ENCODE assay signal across 2 cellular contexts in genomic region chr1:14926818-14927555, GRCh38.
TF ChIP-seq lines count a peak whose summit lies in the region.

No MANE protein-coding gene starts in this region.

TF ChIP-seq in SK-N-SH, 30 proteins besides CTCF, POLR2A, EP300 and RAD21 (continued from another document):
- TF ChIP-seq ZBTB33 (IDR thresholded peaks at IDR 0.05; ENCODE audit: borderline replicate concordance, low read depth), result no peak
- TF ChIP-seq PBX3 (IDR thresholded peaks at IDR 0.05), result no peak
- no peak for TF ChIP-seq CHD2 (IDR thresholded peaks at IDR 0.05; ENCODE audit: low read length, partially characterized antibody)
- TF ChIP-seq NRF1 (IDR thresholded peaks at IDR 0.05; ENCODE audit: low read depth, low read length), result no peak
- no peak for TF ChIP-seq RXRA (IDR thresholded peaks at IDR 0.05; ENCODE audit: borderline replicate concordance, low read depth)
- TF ChIP-seq MAX (IDR thresholded peaks at IDR 0.05; ENCODE audit: low read depth), result no peak
- TF ChIP-seq REST (IDR thresholded peaks at IDR 0.05; ENCODE audit: low read depth, low read length), result no peak
- TF ChIP-seq IRF3 (IDR thresholded peaks at IDR 0.05; ENCODE audit: low read depth, low read length), result no peak
- no peak for TF ChIP-seq SIN3A (IDR thresholded peaks at IDR 0.05; ENCODE audit: borderline replicate concordance, low read depth, low read length)
- TF ChIP-seq ELF1 (IDR thresholded peaks at IDR 0.05), result no peak
- TF ChIP-seq TAF1 (IDR thresholded peaks at IDR 0.05; ENCODE audit: borderline replicate concordance, low read depth, low read length), result no peak
- no peak for TF ChIP-seq NFIC (IDR thresholded peaks at IDR 0.05; ENCODE audit: borderline replicate concordance)

TF ChIP-seq in SK-N-SH treated with all-trans-retinoic acid at 6 μM for 48 hours, 23 proteins besides CTCF, POLR2A, EP300 and RAD21 (continued from another document):
- no peak for TF ChIP-seq TSHZ2 (CRISPR knock-in tag; IDR thresholded peaks at IDR 0.05)
- TF ChIP-seq ZC3H10 (CRISPR knock-in tag; IDR thresholded peaks at IDR 0.05), result no peak
- no peak for TF ChIP-seq CSDC2 (CRISPR knock-in tag; IDR thresholded peaks at IDR 0.05)
- no peak for TF ChIP-seq ZNF70 (CRISPR knock-in tag; IDR thresholded peaks at IDR 0.05)
- TF ChIP-seq RARB (CRISPR knock-in tag; IDR thresholded peaks at IDR 0.05), result no peak
- no peak for TF ChIP-seq OSR1 (CRISPR knock-in tag; IDR thresholded peaks at IDR 0.05)
- TF ChIP-seq TOX (CRISPR knock-in tag; IDR thresholded peaks at IDR 0.05; ENCODE audit: borderline replicate concordance), result no peak
- no peak for TF ChIP-seq GLIS3 (CRISPR knock-in tag; IDR thresholded peaks at IDR 0.05)
- no peak for TF ChIP-seq POU6F1 (CRISPR knock-in tag; IDR thresholded peaks at IDR 0.05; ENCODE audit: borderline replicate concordance, low read depth)
- TF ChIP-seq ZFP3 (CRISPR knock-in tag; IDR thresholded peaks at IDR 0.05), result no peak
- no peak for TF ChIP-seq ZNF565 (CRISPR knock-in tag; conservative IDR thresholded peaks at IDR 0.05; ENCODE audit: low read depth)
- TF ChIP-seq BACH2 (CRISPR knock-in tag; IDR thresholded peaks at IDR 0.05; ENCODE audit: borderline replicate concordance), result no peak
- TF ChIP-seq ISL1 (CRISPR knock-in tag; IDR thresholded peaks at IDR 0.05), result no peak
- no peak for TF ChIP-seq SNAI2 (CRISPR knock-in tag; IDR thresholded peaks at IDR 0.05)
